Comparison of ENCODE assay signal across 16 cellular contexts in genomic region chr3:94303266-94303665, GRCh38.
DNase-seq lines count a peak whose midpoint lies in the region; ATAC-seq and TF ChIP-seq lines count a peak whose summit lies in the region.
"Had no signal": no experiment of that assay in that cellular context is flagged by ENCODE, and none has a peak within 500 bp of the region (broad histone marks: within the 10 kb centered on the region; RNA-seq: fewer than 3 reads in every experiment).

No MANE protein-coding gene starts in this region.

- H3K9me3 Mint-ChIP-seq in progenitor cell of endocrine pancreas (ENCODE audit: low read depth): no peaks in the 10 kb centered on the region
- H3K9me3 Mint-ChIP-seq: HFFc6 had no signal

- no peak overlapping the region for H3K27ac Mint-ChIP-seq in progenitor cell of endocrine pancreas
- H3K27ac Mint-ChIP-seq: CD4-positive, CD25-positive, alpha-beta regulatory T cell; HFFc6 had no signal

- DNase-seq in G401 (ENCODE audit: low spot score) (peak; percentile 73), cerebellum (ENCODE audit: low spot score) (peak; percentile 4), kidney tubule cell (ENCODE audit: low spot score) (peak; percentile 72), retina (peak; percentile 36), progenitor cell of endocrine pancreas (ENCODE audit: low spot score, unreplicated experiment) (no peak), A172 (ENCODE audit: low spot score) (no peak), left lobe of liver (ENCODE audit: low spot score) (no peak)
- DNase-seq: 8988T; Calu3; CD4-positive, CD25-positive, alpha-beta regulatory T cell; DMS 273 treated with DMSO at 0.1 percent for 48 hours; DMS79 treated with DMSO at 0.1 percent for 48 hours; GF-D8; HCEC 1CT; HFFc6 had no signal

- in situ Hi-C loops in G401 (cut with HindIII; ENCODE audit: low sequenced_read_pairs): no loop called here

- TF ChIP-seq CTCF in progenitor cell of endocrine pancreas (IDR thresholded peaks at IDR 0.05; ENCODE audit: unreplicated experiment): no peak

- ATAC-seq in HG03175 (IDR thresholded peaks at IDR 0.05; ENCODE audit: unreplicated experiment): no peak
- ATAC-seq in left lobe of liver: no peak

- H3K36me3 Mint-ChIP-seq in progenitor cell of endocrine pancreas (ENCODE audit: insufficient read depth): no peaks in the 10 kb centered on the region
- H3K36me3 Mint-ChIP-seq: CD4-positive, CD25-positive, alpha-beta regulatory T cell had no signal

- no peaks in the 10 kb centered on the region for H3K27me3 Mint-ChIP-seq in progenitor cell of endocrine pancreas
- H3K27me3 Mint-ChIP-seq: CD4-positive, CD25-positive, alpha-beta regulatory T cell had no signal

- no peaks in the 10 kb centered on the region for H3K4me1 Mint-ChIP-seq in progenitor cell of endocrine pancreas (ENCODE audit: low read depth)
- H3K4me1 Mint-ChIP-seq: CD4-positive, CD25-positive, alpha-beta regulatory T cell had no signal

- H3K4me3 Mint-ChIP-seq in progenitor cell of endocrine pancreas (ENCODE audit: low read depth): no peak overlapping the region
- H3K4me3 Mint-ChIP-seq: CD4-positive, CD25-positive, alpha-beta regulatory T cell; HFFc6 had no signal

Comparison
In these comparisons a context has a peak if more than half of its experiments do, and no peak if none do; other contexts are left out.
1. DNase-seq: peak in G401 (single experiment), cerebellum (single experiment), kidney tubule cell (single experiment) and retina (single experiment); none in progenitor cell of endocrine pancreas (single experiment), A172 (single experiment) and left lobe of liver (single experiment).